Comparison of ENCODE assay signal across 9 cellular contexts in the genomic region with DNA sequence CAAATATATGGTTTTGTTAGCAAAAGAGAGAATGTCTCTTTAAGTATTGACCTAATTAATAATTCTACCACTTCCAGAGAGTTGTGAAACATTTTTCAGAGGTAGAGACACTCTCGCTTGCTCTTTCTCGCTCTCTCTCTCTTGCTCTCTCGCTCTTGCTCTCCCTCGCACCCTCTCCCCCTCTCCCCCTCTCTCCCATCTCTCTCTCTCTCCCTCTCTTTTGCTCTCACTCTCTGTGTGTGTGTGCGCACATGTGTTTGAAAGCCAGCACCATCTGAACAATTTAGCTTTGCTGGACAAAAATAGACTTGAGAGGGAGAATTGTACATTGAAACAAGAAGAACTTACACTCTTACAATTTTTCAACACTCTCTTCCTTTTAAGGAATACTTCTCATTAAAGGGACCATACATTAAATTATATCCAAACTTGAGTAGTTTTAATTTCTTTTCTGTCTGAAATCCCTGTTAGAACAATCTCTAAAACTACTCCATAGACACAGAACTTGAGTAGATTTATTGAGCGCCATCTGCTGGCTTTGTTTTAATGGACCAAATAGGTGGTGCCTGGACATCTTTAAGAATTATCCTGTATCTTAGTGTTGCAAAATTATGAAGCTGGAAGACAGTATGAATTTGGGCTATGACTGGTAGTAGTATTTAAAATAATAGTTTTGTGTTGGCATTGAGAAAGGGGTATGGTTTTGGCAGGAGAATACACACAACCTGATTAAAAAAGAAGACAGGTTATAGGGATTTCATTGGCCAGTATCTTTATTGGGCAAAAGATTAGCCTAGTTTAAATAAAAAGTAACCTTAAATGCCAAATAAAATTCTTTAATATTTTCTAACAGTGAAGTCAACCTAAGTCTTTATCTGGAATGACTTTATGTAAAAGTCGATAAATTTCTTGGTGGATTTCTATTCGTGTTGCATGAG.
A peak's percentile ranks its signal among the peaks of the same experiment; 100 is the strongest.
DNase-seq lines count a peak whose midpoint lies in the region; ATAC-seq, FAIRE-seq and TF ChIP-seq lines count a peak whose summit lies in the region.
"Had no signal": no experiment of that assay in that cellular context is flagged by ENCODE, and none has a peak within 500 bp of the region (broad histone marks: within the 10 kb centered on the region; RNA-seq: fewer than 3 reads in every experiment).

No MANE protein-coding gene starts in this region.

- intact Hi-C loops in HepG2 (cut with micrococcal nuclease; ENCODE audit: unreplicated experiment), result loop anchor here (1.0 to 5.0 kb wide), 3 partner anchors 18 to 209 kb away; no protein-coding TSS in a partner anchor

- peaks cover 16% of the 10 kb centered on the region for H3K4me1 ChIP-seq in DOHH2 (ENCODE audit: control insufficient read depth, low read length)
- H3K4me1 ChIP-seq in HepG2 (ENCODE audit: insufficient read depth, low read length), result peaks cover 8% of the 10 kb centered on the region; the same call in 1 of the 2 replicates

- H3K36me3 Mint-ChIP-seq in stimulated activated effector memory CD8-positive, alpha-beta T cell treated with anti-CD3 and anti-CD28 coated beads, Interleukin-12 subunit alpha, Interleukin-12 subunit beta, amount 100 ng/mL, for 72 hours, result no peaks in the 10 kb centered on the region

- TF ChIP-seq POLR2A in HepG2 (IDR thresholded peaks at IDR 0.05; ENCODE audit: insufficient read depth in 1 of 2, low read depth in 2 of 2, low read length in 2 of 2), result no peak

- H3K27me3 ChIP-seq in DOHH2 (ENCODE audit: control insufficient read depth, low read length), result no peaks in the 10 kb centered on the region
- H3K27me3 ChIP-seq in HepG2 (ENCODE audit: control insufficient read depth in 1 of 2, insufficient read depth in 2 of 2, low read length in 2 of 2), result no peaks in the 10 kb centered on the region; a peak in 1 of 5 replicates

- no peaks in the 10 kb centered on the region for H3K9me2 ChIP-seq in DOHH2 (replicated peaks; ENCODE audit: control insufficient read depth, low read length)

- in situ Hi-C loops in HepG2 (cut with HindIII; ENCODE audit: extremely low pct_ligation_motif_present, low pct_unique_long_range_greater_than_20kb), result no loop called here

- no TSS peak for BruUV-seq in HepG2 (replicated peaks; lab: Mats Ljungman, UMichigan)

- no peak for TF ChIP-seq EP300 in HepG2 (IDR thresholded peaks at IDR 0.05; ENCODE audit: low read depth in 2 of 2, low read length in 2 of 2)
- TF ChIP-seq EP300 in HepG2 (CRISPR knock-in tag; IDR thresholded peaks at IDR 0.05; ENCODE audit: borderline replicate concordance), result no peak

- H3K9ac ChIP-seq in HepG2 (ENCODE audit: insufficient read depth, low read depth, low read length), result no peak overlapping the region

- ATAC-seq in HepG2, result peak; percentile 62; the same call in 2 of the 3 replicates
- no peak for ATAC-seq in stimulated activated effector memory CD8-positive, alpha-beta T cell treated with anti-CD3 and anti-CD28 coated beads, Interleukin-12 subunit alpha, Interleukin-12 subunit beta, amount 100 ng/mL, for 72 hours
- ATAC-seq in GM21360 (IDR thresholded peaks at IDR 0.05; ENCODE audit: unreplicated experiment), result no peak
- no peak for ATAC-seq in HG03097 (IDR thresholded peaks at IDR 0.05; ENCODE audit: low FRiP score, unreplicated experiment)

- POLR2A ChIA-PET in HepG2 (lab: Yijun Ruan, JAX), result no interaction called here

- H3K79me2 ChIP-seq in DOHH2 (ENCODE audit: control insufficient read depth, low read length), result peaks cover 98% of the 10 kb centered on the region
- peaks cover 4% of the 10 kb centered on the region for H3K79me2 ChIP-seq in HepG2 (ENCODE audit: insufficient read depth, low read length)

- H3K4me1 Mint-ChIP-seq in stimulated activated effector memory CD8-positive, alpha-beta T cell treated with anti-CD3 and anti-CD28 coated beads, Interleukin-12 subunit alpha, Interleukin-12 subunit beta, amount 100 ng/mL, for 72 hours, result peaks cover 52% of the 10 kb centered on the region

- TF ChIP-seq RAD21 in HepG2 (CRISPR knock-in tag; IDR thresholded peaks at IDR 0.05), result no peak

- no peaks in the 10 kb centered on the region for H3K9me3 Mint-ChIP-seq in stimulated activated effector memory CD8-positive, alpha-beta T cell treated with anti-CD3 and anti-CD28 coated beads, Interleukin-12 subunit alpha, Interleukin-12 subunit beta, amount 100 ng/mL, for 72 hours

- H3K27ac ChIP-seq in DOHH2 (ENCODE audit: low read depth, low read length) (no peak overlapping the region), HepG2 (ENCODE audit: extremely low read length, insufficient read depth, low read length) (no peak overlapping the region)

- peak; percentile 55 for DNase-seq in Jurkat, Clone E6-1 (ENCODE audit: low read depth, low spot score)
- DNase-seq in SKM-1 (lab: John Stamatoyannopoulos, UW; ENCODE audit: unreplicated experiment), result peak; percentile 28
- DNase-seq in central memory CD4-positive, alpha-beta T cell, result peak; percentile 27
- peak; percentile 53 for DNase-seq in HepG2 (ENCODE audit: low spot score)
- peak in 1 of 2 donors; percentile 20 for DNase-seq in stimulated activated effector memory CD8-positive, alpha-beta T cell treated with anti-CD3 and anti-CD28 coated beads, Interleukin-12 subunit alpha, Interleukin-12 subunit beta, amount 100 ng/mL, for 72 hours (ENCODE audit: low spot score in 2 of 2)

- TF ChIP-seq CTCF in DOHH2 (IDR thresholded peaks at IDR 0.05; ENCODE audit: low read depth, low read length, poor library complexity, severe bottlenecking), result peak; percentile 79
- peak; percentile 55 for TF ChIP-seq CTCF in HepG2 (CRISPR knock-in tag; IDR thresholded peaks at IDR 0.05)

- H3K4me2 ChIP-seq in DOHH2 (ENCODE audit: low read length) (no peak overlapping the region), HepG2 (ENCODE audit: low read depth, low read length) (no peak overlapping the region)

- H4K20me1 ChIP-seq in DOHH2 (ENCODE audit: control insufficient read depth, insufficient read depth, low read depth, low read length), result peaks cover 10% of the 10 kb centered on the region; the same call in 1 of the 2 replicates
- H4K20me1 ChIP-seq in HepG2 (ENCODE audit: insufficient read depth, low read length), result 0 out of 2 replicates have a peak, but pooled peaks cover 3% of the 10 kb centered on the region

- H3F3A ChIP-seq in DOHH2 (ENCODE audit: control insufficient read depth, insufficient read depth), result peaks cover 13% of the 10 kb centered on the region; the same call in 1 of the 2 replicates

- peak; percentile 76 for FAIRE-seq in HepG2 (lab: Jason Lieb, UNC)

- CTCF ChIA-PET in HepG2 (lab: Yijun Ruan, JAX; ENCODE audit: low intra/inter-chr PET ratio, low total read pairs), result interaction anchor here (1.1 to 2.7 kb wide), 3 partner anchors 19 to 208 kb away, joined by 4 to 14 read pairs (median 7); no protein-coding TSS in a partner anchor

- no peak overlapping the region for H2AFZ ChIP-seq in HepG2 (ENCODE audit: low read length)

- H3K36me3 ChIP-seq in DOHH2 (ENCODE audit: control insufficient read depth, low read length), result no peaks in the 10 kb centered on the region
- no peaks in the 10 kb centered on the region; a peak in 1 of 5 replicates for H3K36me3 ChIP-seq in HepG2 (replicated peaks in 1 of 2; ENCODE audit: control insufficient read depth in 1 of 2, insufficient read depth in 2 of 2, low read length in 2 of 2)

- peak overlapping the region; percentile 33 for H3K27ac Mint-ChIP-seq in stimulated activated effector memory CD8-positive, alpha-beta T cell treated with anti-CD3 and anti-CD28 coated beads, Interleukin-12 subunit alpha, Interleukin-12 subunit beta, amount 100 ng/mL, for 72 hours

- no peak overlapping the region for H3K4me3 Mint-ChIP-seq in stimulated activated effector memory CD8-positive, alpha-beta T cell treated with anti-CD3 and anti-CD28 coated beads, Interleukin-12 subunit alpha, Interleukin-12 subunit beta, amount 100 ng/mL, for 72 hours
- H3K4me3 Mint-ChIP-seq: activated naive CD8-positive, alpha-beta T cell had no signal

- no peaks in the 10 kb centered on the region for H3K9me3 ChIP-seq in DOHH2 (ENCODE audit: control insufficient read depth, insufficient read depth, low read length)
- no peaks in the 10 kb centered on the region for H3K9me3 ChIP-seq in HepG2 (ENCODE audit: low read length)

- WGBS in HepG2 (ENCODE audit: low lambda C conversion rate), result 85% methylated on average over 8 of the region's 8 CpGs

- H3K4me3 ChIP-seq in DOHH2 (ENCODE audit: low read length), result no peak overlapping the region
- H3K4me3 ChIP-seq in Jurkat, Clone E6-1 (ENCODE audit: low read length), result no peak overlapping the region
- no peak overlapping the region for H3K4me3 ChIP-seq in HepG2 (replicated peaks in 1 of 3; ENCODE audit: insufficient read depth in 1 of 3, low read depth in 2 of 3, low read length in 3 of 3)

TF ChIP-seq in HepG2, 621 proteins besides CTCF, POLR2A, EP300 and RAD21:
- TF ChIP-seq STAG1 (CRISPR knock-in tag; IDR thresholded peaks at IDR 0.05) (peak; percentile 49), ZFYVE20 (CRISPR knock-in tag; IDR thresholded peaks at IDR 0.05; ENCODE audit: borderline replicate concordance, low read depth) (no peak), SIN3A (IDR thresholded peaks at IDR 0.05; ENCODE audit: borderline replicate concordance, low read depth, low read length) (no peak), REXO4 (CRISPR knock-in tag; IDR thresholded peaks at IDR 0.05; ENCODE audit: borderline replicate concordance) (no peak), ZNF644 (CRISPR knock-in tag; IDR thresholded peaks at IDR 0.05; ENCODE audit: low read depth) (no peak), CREB1 (IDR thresholded peaks at IDR 0.05) (no peak), CREB1 (CRISPR knock-in tag; IDR thresholded peaks at IDR 0.05) (0 out of 2 replicates have a peak, but pooled peaks have one; percentile 20), ERF (CRISPR knock-in tag; IDR thresholded peaks at IDR 0.05) (no peak), SMC3 (IDR thresholded peaks at IDR 0.05; ENCODE audit: low read length) (peak; percentile 41; the same call in 1 of the 2 replicates)
